1 cellular context compared by ENCODE assay signal in the genomic region with DNA sequence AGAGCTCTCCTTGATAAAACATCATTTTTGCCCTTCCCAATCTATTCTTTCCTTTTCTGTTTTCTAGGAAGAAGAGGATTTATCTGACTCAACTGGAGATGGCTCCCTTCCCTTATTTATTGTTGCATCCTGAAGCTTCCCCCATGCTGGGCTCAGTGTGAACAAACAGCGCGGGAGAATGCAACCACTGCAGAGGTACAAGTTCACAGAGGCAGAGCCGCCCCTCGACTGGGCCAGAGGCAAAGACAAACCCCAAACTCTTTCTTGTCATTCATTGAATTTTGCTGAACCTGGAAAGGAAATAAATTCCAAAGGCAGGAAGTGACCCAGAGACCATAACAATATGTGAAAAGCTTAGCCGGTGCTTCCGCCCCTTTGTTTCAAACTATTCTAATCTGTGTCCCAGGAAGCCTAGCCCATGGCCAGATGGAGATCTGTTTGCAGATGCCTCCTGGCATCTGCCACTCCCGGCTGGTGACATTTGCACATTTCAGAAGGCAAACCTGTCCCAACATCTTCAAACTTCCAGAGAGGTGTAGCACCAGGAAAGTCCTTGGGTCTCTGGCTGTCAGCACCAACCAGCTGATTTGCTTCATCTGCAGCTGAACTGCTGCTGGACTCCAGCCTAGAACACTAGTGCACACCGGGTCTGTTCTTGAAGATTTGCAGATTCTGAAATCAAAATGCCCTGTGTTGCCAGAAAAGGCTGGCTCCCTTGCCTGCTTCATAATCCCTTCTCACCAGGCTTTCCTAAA.
A peak's percentile ranks its signal among the peaks of the same experiment; 100 is the strongest.
TF ChIP-seq lines count a peak whose summit lies in the region.

No MANE protein-coding gene starts in this region.

TF ChIP-seq in HepG2, 621 proteins besides CTCF, POLR2A, EP300 and RAD21 (continued from another document and continues in another):
- TF ChIP-seq TERF1 (CRISPR knock-in tag; IDR thresholded peaks at IDR 0.05) (no peak), ZZZ3 (CRISPR knock-in tag; IDR thresholded peaks at IDR 0.05; ENCODE audit: borderline replicate concordance) (no peak; the same call in 1 of the 2 replicates), TMF1 (CRISPR knock-in tag; IDR thresholded peaks at IDR 0.05; ENCODE audit: low read depth) (no peak), ATF6 (CRISPR knock-in tag; conservative IDR thresholded peaks at IDR 0.05) (no peak), TBX3 (IDR thresholded peaks at IDR 0.05; ENCODE audit: borderline replicate concordance) (no peak), ZNF746 (CRISPR knock-in tag; IDR thresholded peaks at IDR 0.05) (no peak), GLI4 (CRISPR knock-in tag; IDR thresholded peaks at IDR 0.05; ENCODE audit: borderline replicate concordance) (0 out of 2 replicates have a peak, but pooled peaks have one; percentile 74), HNF4G (IDR thresholded peaks at IDR 0.05; ENCODE audit: borderline replicate concordance, low read depth, low read length) (no peak), HNF4G (CRISPR knock-in tag; IDR thresholded peaks at IDR 0.05; ENCODE audit: borderline replicate concordance, low read depth) (peak; percentile 60; the same call in 1 of the 2 replicates), CEBPG (CRISPR knock-in tag; IDR thresholded peaks at IDR 0.05) (peak; percentile 48), RBM39 (IDR thresholded peaks at IDR 0.05; ENCODE audit: low read depth, low read length, poor library complexity, severe bottlenecking) (no peak), GFI1 (CRISPR knock-in tag; IDR thresholded peaks at IDR 0.05; ENCODE audit: borderline replicate concordance) (no peak), ZFP36 (IDR thresholded peaks at IDR 0.05; ENCODE audit: borderline replicate concordance, low read depth, low read length, partially characterized antibody) (no peak), KDM3A (CRISPR knock-in tag; IDR thresholded peaks at IDR 0.05; ENCODE audit: low read depth) (no peak; the same call in 1 of the 2 replicates), THAP8 (CRISPR knock-in tag; IDR thresholded peaks at IDR 0.05; ENCODE audit: borderline replicate concordance) (0 out of 2 replicates have a peak, but pooled peaks have one; percentile 54), MXD4 (CRISPR knock-in tag; IDR thresholded peaks at IDR 0.05) (0 out of 2 replicates have a peak, but pooled peaks have one; percentile 55), ZSCAN29 (CRISPR knock-in tag; conservative IDR thresholded peaks at IDR 0.05) (no peak; the same call in 1 of the 2 replicates), ZNF20 (CRISPR knock-in tag; IDR thresholded peaks at IDR 0.05) (no peak), ZSCAN31 (CRISPR knock-in tag; IDR thresholded peaks at IDR 0.05; ENCODE audit: low read depth) (peak; percentile 78; the same call in 1 of the 2 replicates), ELF1 (CRISPR knock-in tag; IDR thresholded peaks at IDR 0.05) (no peak; the same call in 1 of the 2 replicates), TRIM24 (CRISPR knock-in tag; IDR thresholded peaks at IDR 0.05) (no peak), TRIM22 (IDR thresholded peaks at IDR 0.05) (no peak), NFKB2 (CRISPR knock-in tag; IDR thresholded peaks at IDR 0.05; ENCODE audit: borderline replicate concordance) (no peak), ZNF124 (CRISPR knock-in tag; IDR thresholded peaks at IDR 0.05) (no peak), MLXIP (CRISPR knock-in tag; IDR thresholded peaks at IDR 0.05; ENCODE audit: borderline replicate concordance) (no peak), ZNF549 (CRISPR knock-in tag; IDR thresholded peaks at IDR 0.05) (no peak), SSRP1 (CRISPR knock-in tag; IDR thresholded peaks at IDR 0.05) (no peak), MAFK (conservative IDR thresholded peaks at IDR 0.05 in 1 of 2, IDR thresholded peaks at IDR 0.05 in 1 of 2; ENCODE audit: low read length in 2 of 2) (no peak), KDM4B (CRISPR knock-in tag; IDR thresholded peaks at IDR 0.05) (0 out of 2 replicates have a peak, but pooled peaks have one; percentile 41), ZNF777 (CRISPR knock-in tag; IDR thresholded peaks at IDR 0.05) (no peak; the same call in 1 of the 2 replicates), SP2 (CRISPR knock-in tag; IDR thresholded peaks at IDR 0.05) (no peak), ZNF496 (CRISPR knock-in tag; IDR thresholded peaks at IDR 0.05; ENCODE audit: insufficient replicate concordance) (no peak), ZNF34 (CRISPR knock-in tag; IDR thresholded peaks at IDR 0.05; ENCODE audit: borderline replicate concordance) (no peak), TBP (CRISPR knock-in tag; IDR thresholded peaks at IDR 0.05) (no peak), PPARG (CRISPR knock-in tag; conservative IDR thresholded peaks at IDR 0.05) (peak; percentile 75), NCOA2 (CRISPR knock-in tag; IDR thresholded peaks at IDR 0.05) (peak; percentile 57; the same call in 1 of the 2 replicates), SP4 (CRISPR knock-in tag; IDR thresholded peaks at IDR 0.05) (no peak)
- TF ChIP-seq, protein P1, sequence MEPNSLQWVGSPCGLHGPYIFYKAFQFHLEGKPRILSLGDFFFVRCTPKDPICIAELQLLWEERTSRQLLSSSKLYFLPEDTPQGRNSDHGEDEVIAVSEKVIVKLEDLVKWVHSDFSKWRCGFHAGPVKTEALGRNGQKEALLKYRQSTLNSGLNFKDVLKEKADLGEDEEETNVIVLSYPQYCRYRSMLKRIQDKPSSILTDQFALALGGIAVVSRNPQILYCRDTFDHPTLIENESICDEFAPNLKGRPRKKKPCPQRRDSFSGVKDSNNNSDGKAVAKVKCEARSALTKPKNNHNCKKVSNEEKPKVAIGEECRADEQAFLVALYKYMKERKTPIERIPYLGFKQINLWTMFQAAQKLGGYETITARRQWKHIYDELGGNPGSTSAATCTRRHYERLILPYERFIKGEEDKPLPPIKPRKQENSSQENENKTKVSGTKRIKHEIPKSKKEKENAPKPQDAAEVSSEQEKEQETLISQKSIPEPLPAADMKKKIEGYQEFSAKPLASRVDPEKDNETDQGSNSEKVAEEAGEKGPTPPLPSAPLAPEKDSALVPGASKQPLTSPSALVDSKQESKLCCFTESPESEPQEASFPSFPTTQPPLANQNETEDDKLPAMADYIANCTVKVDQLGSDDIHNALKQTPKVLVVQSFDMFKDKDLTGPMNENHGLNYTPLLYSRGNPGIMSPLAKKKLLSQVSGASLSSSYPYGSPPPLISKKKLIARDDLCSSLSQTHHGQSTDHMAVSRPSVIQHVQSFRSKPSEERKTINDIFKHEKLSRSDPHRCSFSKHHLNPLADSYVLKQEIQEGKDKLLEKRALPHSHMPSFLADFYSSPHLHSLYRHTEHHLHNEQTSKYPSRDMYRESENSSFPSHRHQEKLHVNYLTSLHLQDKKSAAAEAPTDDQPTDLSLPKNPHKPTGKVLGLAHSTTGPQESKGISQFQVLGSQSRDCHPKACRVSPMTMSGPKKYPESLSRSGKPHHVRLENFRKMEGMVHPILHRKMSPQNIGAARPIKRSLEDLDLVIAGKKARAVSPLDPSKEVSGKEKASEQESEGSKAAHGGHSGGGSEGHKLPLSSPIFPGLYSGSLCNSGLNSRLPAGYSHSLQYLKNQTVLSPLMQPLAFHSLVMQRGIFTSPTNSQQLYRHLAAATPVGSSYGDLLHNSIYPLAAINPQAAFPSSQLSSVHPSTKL (CRISPR knock-in tag; IDR thresholded peaks at IDR 0.05): no peak; the same call in 1 of the 2 replicates
- TF ChIP-seq, protein P2, sequence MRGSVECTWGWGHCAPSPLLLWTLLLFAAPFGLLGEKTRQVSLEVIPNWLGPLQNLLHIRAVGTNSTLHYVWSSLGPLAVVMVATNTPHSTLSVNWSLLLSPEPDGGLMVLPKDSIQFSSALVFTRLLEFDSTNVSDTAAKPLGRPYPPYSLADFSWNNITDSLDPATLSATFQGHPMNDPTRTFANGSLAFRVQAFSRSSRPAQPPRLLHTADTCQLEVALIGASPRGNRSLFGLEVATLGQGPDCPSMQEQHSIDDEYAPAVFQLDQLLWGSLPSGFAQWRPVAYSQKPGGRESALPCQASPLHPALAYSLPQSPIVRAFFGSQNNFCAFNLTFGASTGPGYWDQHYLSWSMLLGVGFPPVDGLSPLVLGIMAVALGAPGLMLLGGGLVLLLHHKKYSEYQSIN (CRISPR knock-in tag; IDR thresholded peaks at IDR 0.05; ENCODE audit: borderline replicate concordance): no peak
- TF ChIP-seq, protein P3, sequence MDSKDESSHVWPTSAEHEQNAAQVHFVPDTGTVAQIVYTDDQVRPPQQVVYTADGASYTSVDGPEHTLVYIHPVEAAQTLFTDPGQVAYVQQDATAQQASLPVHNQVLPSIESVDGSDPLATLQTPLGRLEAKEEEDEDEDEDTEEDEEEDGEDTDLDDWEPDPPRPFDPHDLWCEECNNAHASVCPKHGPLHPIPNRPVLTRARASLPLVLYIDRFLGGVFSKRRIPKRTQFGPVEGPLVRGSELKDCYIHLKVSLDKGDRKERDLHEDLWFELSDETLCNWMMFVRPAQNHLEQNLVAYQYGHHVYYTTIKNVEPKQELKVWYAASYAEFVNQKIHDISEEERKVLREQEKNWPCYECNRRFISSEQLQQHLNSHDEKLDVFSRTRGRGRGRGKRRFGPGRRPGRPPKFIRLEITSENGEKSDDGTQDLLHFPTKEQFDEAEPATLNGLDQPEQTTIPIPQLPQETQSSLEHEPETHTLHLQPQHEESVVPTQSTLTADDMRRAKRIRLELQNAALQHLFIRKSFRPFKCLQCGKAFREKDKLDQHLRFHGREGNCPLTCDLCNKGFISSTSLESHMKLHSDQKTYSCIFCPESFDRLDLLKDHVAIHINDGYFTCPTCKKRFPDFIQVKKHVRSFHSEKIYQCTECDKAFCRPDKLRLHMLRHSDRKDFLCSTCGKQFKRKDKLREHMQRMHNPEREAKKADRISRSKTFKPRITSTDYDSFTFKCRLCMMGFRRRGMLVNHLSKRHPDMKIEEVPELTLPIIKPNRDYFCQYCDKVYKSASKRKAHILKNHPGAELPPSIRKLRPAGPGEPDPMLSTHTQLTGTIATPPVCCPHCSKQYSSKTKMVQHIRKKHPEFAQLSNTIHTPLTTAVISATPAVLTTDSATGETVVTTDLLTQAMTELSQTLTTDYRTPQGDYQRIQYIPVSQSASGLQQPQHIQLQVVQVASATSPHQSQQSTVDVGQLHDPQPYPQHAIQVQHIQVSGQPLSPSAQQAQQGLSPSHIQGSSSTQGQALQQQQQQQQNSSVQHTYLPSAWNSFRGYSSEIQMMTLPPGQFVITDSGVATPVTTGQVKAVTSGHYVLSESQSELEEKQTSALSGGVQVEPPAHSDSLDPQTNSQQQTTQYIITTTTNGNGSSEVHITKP (CRISPR knock-in tag; IDR thresholded peaks at IDR 0.05; ENCODE audit: low read depth): no peak; the same call in 1 of the 2 replicates
